Comparison of ENCODE assay signal across 29 cellular contexts in the genomic region with DNA sequence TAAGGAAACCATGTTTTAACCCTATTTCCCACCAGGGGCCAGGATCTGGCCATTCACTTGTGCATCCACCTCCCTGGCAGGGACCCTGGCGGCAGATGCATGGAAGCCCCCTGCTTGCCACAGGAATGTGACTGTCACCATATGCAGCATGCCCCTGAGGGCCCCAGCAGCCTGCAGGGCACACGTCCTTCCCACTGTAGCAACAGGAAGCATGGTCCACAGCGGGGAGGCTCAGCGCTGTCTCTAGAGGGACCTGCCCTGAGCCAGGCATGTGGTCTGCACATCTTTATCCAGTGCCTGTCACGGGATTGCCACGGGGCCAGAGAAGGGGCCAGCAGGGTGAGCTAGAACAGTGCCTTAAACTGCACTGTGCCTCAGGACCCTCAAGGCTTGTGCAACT.
"Had no signal": no experiment of that assay in that cellular context is flagged by ENCODE, and none has a peak within 500 bp of the region (broad histone marks: within the 10 kb centered on the region; RNA-seq: fewer than 3 reads in every experiment).

No MANE protein-coding gene starts in this region.

- H3K9me3 Mint-ChIP-seq: activated CD4-positive, alpha-beta memory T cell treated with anti-CD3 and anti-CD28 coated beads for 36 hours; activated CD4-positive, alpha-beta T cell treated with anti-CD3 and anti-CD28 coated beads, Interleukin-2, amount 10 ng/mL, durations not matched to agents 24 days and 14 days; activated naive CD4-positive, alpha-beta T cell treated with anti-CD3 and anti-CD28 coated beads, Interleukin-2, amount 10 ng/mL, durations not matched to agents 7 days and 5 days; activated naive CD8-positive, alpha-beta T cell treated with anti-CD3 and anti-CD28 coated beads, Interleukin-2, amount 10 ng/mL, durations not matched to agents 7 days and 5 days; activated T-cell treated with anti-CD3 and anti-CD28 coated beads, Interleukin-2, amount 50 U/mL, for 24 hours; nephron had no signal

- DNase-seq: activated CD4-positive, alpha-beta memory T cell treated with anti-CD3 and anti-CD28 coated beads for 36 hours; activated CD4-positive, alpha-beta T cell treated with anti-CD3 and anti-CD28 coated beads, Interleukin-2, amount 10 ng/mL, durations not matched to agents 24 days and 14 days; activated CD4-positive, CD25-positive, alpha-beta regulatory T cell treated with anti-CD3 and anti-CD28 coated beads, Interleukin-2, amount 50 U/mL, for 72 hours; activated CD8-positive, alpha-beta memory T cell treated with anti-CD3 and anti-CD28 coated beads, Interleukin-2, amount 50 U/mL, for 4 hours; activated gamma-delta T cell; activated naive CD4-positive, alpha-beta T cell treated with anti-CD3 and anti-CD28 coated beads, Interleukin-2, amount 10 ng/mL, durations not matched to agents 7 days and 5 days; activated naive CD8-positive, alpha-beta T cell treated with anti-CD3 and anti-CD28 coated beads, Interleukin-2, amount 10 ng/mL, durations not matched to agents 7 days and 5 days; activated T-cell treated with anti-CD3 and anti-CD28 coated beads, Interleukin-2, amount 50 U/mL, for 24 hours; brain microvascular endothelial cell; dermis blood vessel endothelial cell; effector CD8-positive, alpha-beta T cell; esophagus squamous epithelium; foreskin melanocyte; heart right ventricle; left ventricle myocardium inferior; right lobe of liver; stimulated activated CD4-positive, alpha-beta T cell treated with anti-CD3 and anti-CD28 coated beads, Interleukin-2, amount 100 ng/mL, for 48 hours; stimulated activated naive CD8-positive, alpha-beta T cell treated with anti-CD3 and anti-CD28 coated beads, Interleukin-15, Interleukin-2, amounts not matched to agents 100 U/mL and 50 U/mL, for 24 hours; T-helper 2 cell; testis; transverse colon; uterus had no signal

- H3K4me3 ChIP-seq: esophagus squamous epithelium, heart right ventricle, left ventricle myocardium inferior, lung, right lobe of liver, testis, transverse colon, uterus had no signal

- H3K4me3 Mint-ChIP-seq: activated CD4-positive, alpha-beta memory T cell treated with anti-CD3 and anti-CD28 coated beads for 36 hours; activated CD4-positive, alpha-beta T cell treated with anti-CD3 and anti-CD28 coated beads, Interleukin-2, amount 10 ng/mL, durations not matched to agents 24 days and 14 days; activated naive CD4-positive, alpha-beta T cell treated with anti-CD3 and anti-CD28 coated beads, Interleukin-2, amount 10 ng/mL, durations not matched to agents 7 days and 5 days; activated naive CD8-positive, alpha-beta T cell treated with anti-CD3 and anti-CD28 coated beads, Interleukin-2, amount 10 ng/mL, durations not matched to agents 7 days and 5 days; activated T-cell treated with anti-CD3 and anti-CD28 coated beads, Interleukin-2, amount 50 U/mL, for 24 hours; nephron had no signal

- H3K9me3 ChIP-seq: esophagus squamous epithelium, heart right ventricle, left ventricle myocardium inferior, neutrophil, right lobe of liver, testis, transverse colon, uterus had no signal

- H3K27ac ChIP-seq: brain microvascular endothelial cell, epithelial cell of prostate, esophagus squamous epithelium, heart right ventricle, left ventricle myocardium inferior, neutrophil, right lobe of liver, testis, transverse colon, uterus had no signal

- ATAC-seq: right lobe of liver; stimulated activated naive CD8-positive, alpha-beta T cell treated with anti-CD3 and anti-CD28 coated beads, Interleukin-15, Interleukin-2, amounts not matched to agents 100 U/mL and 50 U/mL, for 24 hours had no signal

- H3K27ac Mint-ChIP-seq: activated CD4-positive, alpha-beta memory T cell treated with anti-CD3 and anti-CD28 coated beads for 36 hours; activated CD4-positive, alpha-beta T cell treated with anti-CD3 and anti-CD28 coated beads, Interleukin-2, amount 10 ng/mL, durations not matched to agents 24 days and 14 days; activated naive CD4-positive, alpha-beta T cell treated with anti-CD3 and anti-CD28 coated beads, Interleukin-2, amount 10 ng/mL, durations not matched to agents 7 days and 5 days; activated naive CD8-positive, alpha-beta T cell treated with anti-CD3 and anti-CD28 coated beads, Interleukin-2, amount 10 ng/mL, durations not matched to agents 7 days and 5 days; activated T-cell treated with anti-CD3 and anti-CD28 coated beads, Interleukin-2, amount 50 U/mL, for 24 hours; nephron had no signal

- H3K4me1 ChIP-seq: uterus had no signal

- H3K36me3 Mint-ChIP-seq: activated CD4-positive, alpha-beta memory T cell treated with anti-CD3 and anti-CD28 coated beads for 36 hours; activated naive CD4-positive, alpha-beta T cell treated with anti-CD3 and anti-CD28 coated beads, Interleukin-2, amount 10 ng/mL, durations not matched to agents 7 days and 5 days; activated naive CD8-positive, alpha-beta T cell treated with anti-CD3 and anti-CD28 coated beads, Interleukin-2, amount 10 ng/mL, durations not matched to agents 7 days and 5 days had no signal

- H3K27me3 ChIP-seq: brain microvascular endothelial cell, right lobe of liver, testis, uterus had no signal

- H3K36me3 ChIP-seq: brain microvascular endothelial cell, esophagus squamous epithelium, heart right ventricle, left ventricle myocardium inferior, neutrophil, right lobe of liver, transverse colon, uterus had no signal

- FAIRE-seq: astrocyte, colon, endometrium had no signal
